In genomic region chr7:34060548-34060947, GRCh38 we compare ENCODE assay signal across 18 cellular contexts.
A peak's percentile ranks its signal among the peaks of the same experiment; 100 is the strongest.
DNase-seq lines count a peak whose midpoint lies in the region; ATAC-seq, FAIRE-seq and TF ChIP-seq lines count a peak whose summit lies in the region.
"Had no signal": no experiment of that assay in that cellular context is flagged by ENCODE, and none has a peak within 500 bp of the region (broad histone marks: within the 10 kb centered on the region; RNA-seq: fewer than 3 reads in every experiment).

No MANE protein-coding gene starts in this region.

- H3K36me3 Mint-ChIP-seq in astrocyte (ENCODE audit: low read depth, unreplicated experiment) = no peaks in the 10 kb centered on the region
- H3K36me3 Mint-ChIP-seq in activated T-helper 1 cell treated with anti-CD3 and anti-CD28 coated beads, Interleukin-12 subunit alpha, Interleukin-12 subunit beta, Interleukin-2, Interleukin-4 antibody, amounts not matched to agents 30 ng/mL and 10 ng/mL and 1 ng/mL, durations not matched to agents 14 hours and 24 hours and 36 hours (ENCODE audit: low read depth) = no peaks in the 10 kb centered on the region
- H3K36me3 Mint-ChIP-seq: IgD-negative memory B cell had no signal

- no peak overlapping the region for H3K9ac ChIP-seq in astrocyte (ENCODE audit: low read length)

- H3K4me3 ChIP-seq in right atrium auricular region (no peak overlapping the region), astrocyte (ENCODE audit: insufficient read depth, low read depth, low read length) (no peak overlapping the region), left ventricle myocardium inferior (no peak overlapping the region)

- no peak overlapping the region for H3K4me2 ChIP-seq in astrocyte (ENCODE audit: low read length)

- DNase-seq in Right ventricle myocardium inferior (ENCODE audit: missing footprints) (no peak), right atrium auricular region (ENCODE audit: low spot score) (no peak), astrocyte (ENCODE audit: low read depth) (peak; percentile 63), left ventricle myocardium inferior (no peak), dermis blood vessel endothelial cell (no peak)
- DNase-seq in stimulated activated CD4-positive, alpha-beta T cell treated with anti-CD3 and anti-CD28 coated beads, Interleukin-15, amount 100 ng/mL, for 24 hours = no peak
- no peak for DNase-seq in activated T-helper 1 cell treated with anti-CD3 and anti-CD28 coated beads, Interleukin-12 subunit alpha, Interleukin-12 subunit beta, Interleukin-2, Interleukin-4 antibody, amounts not matched to agents 30 ng/mL and 10 ng/mL and 1 ng/mL, durations not matched to agents 14 hours and 24 hours and 36 hours (ENCODE audit: low spot score)
- DNase-seq: ACHN; activated CD4-positive, alpha-beta T cell treated with anti-CD3 and anti-CD28 coated beads, Interleukin-2, amount 10 ng/mL, durations not matched to agents 7 days and 5 days; activated T-cell treated with anti-CD3 and anti-CD28 coated beads, Interleukin-2, amount 50 U/mL, for 72 hours; amygdala; glutamatergic neuron had no signal

- no peaks in the 10 kb centered on the region for H3K9me3 ChIP-seq in right atrium auricular region
- H3K9me3 ChIP-seq in astrocyte (ENCODE audit: insufficient read depth, low read depth, low read length) = no peaks in the 10 kb centered on the region
- no peaks in the 10 kb centered on the region for H3K9me3 ChIP-seq in left ventricle myocardium inferior (replicated peaks)

- H3K27me3 Mint-ChIP-seq in astrocyte (ENCODE audit: low read depth, unreplicated experiment) = no peaks in the 10 kb centered on the region
- no peaks in the 10 kb centered on the region for H3K27me3 Mint-ChIP-seq in activated T-helper 1 cell treated with anti-CD3 and anti-CD28 coated beads, Interleukin-12 subunit alpha, Interleukin-12 subunit beta, Interleukin-2, Interleukin-4 antibody, amounts not matched to agents 30 ng/mL and 10 ng/mL and 1 ng/mL, durations not matched to agents 14 hours and 24 hours and 36 hours (ENCODE audit: insufficient read depth)
- H3K27me3 Mint-ChIP-seq: activated CD4-positive, alpha-beta T cell treated with anti-CD3 and anti-CD28 coated beads, Interleukin-2, amount 10 ng/mL, durations not matched to agents 7 days and 5 days; IgD-negative memory B cell had no signal

- no peaks in the 10 kb centered on the region for H3K79me2 ChIP-seq in astrocyte (ENCODE audit: insufficient read depth, low read length)

- no peaks in the 10 kb centered on the region for H4K20me1 ChIP-seq in astrocyte (ENCODE audit: insufficient read depth, low read length)

- H3K27me3 ChIP-seq in right atrium auricular region (no peaks in the 10 kb centered on the region), astrocyte (ENCODE audit: insufficient read depth, low read length) (no peaks in the 10 kb centered on the region), left ventricle myocardium inferior (ENCODE audit: low read depth) (no peaks in the 10 kb centered on the region)

- no peaks in the 10 kb centered on the region for H3K9me3 Mint-ChIP-seq in astrocyte (ENCODE audit: unreplicated experiment)
- H3K9me3 Mint-ChIP-seq in activated T-helper 1 cell treated with anti-CD3 and anti-CD28 coated beads, Interleukin-12 subunit alpha, Interleukin-12 subunit beta, Interleukin-2, Interleukin-4 antibody, amounts not matched to agents 30 ng/mL and 10 ng/mL and 1 ng/mL, durations not matched to agents 14 hours and 24 hours and 36 hours = no peaks in the 10 kb centered on the region
- H3K9me3 Mint-ChIP-seq: activated CD4-positive, alpha-beta T cell treated with anti-CD3 and anti-CD28 coated beads, Interleukin-2, amount 10 ng/mL, durations not matched to agents 7 days and 5 days; activated T-cell treated with anti-CD3 and anti-CD28 coated beads, Interleukin-2, amount 50 U/mL, for 72 hours; T-helper 2 cell treated with Interferon-gamma antibody and Interleukin-4, amounts not matched to agents 5 μg/mL and 100 μg/mL, for 36 hours had no signal

- ATAC-seq in Right ventricle myocardium inferior (peak; percentile 80), GM19397 (IDR thresholded peaks at IDR 0.05; ENCODE audit: unreplicated experiment) (no peak)
- ATAC-seq: activated T-cell treated with anti-CD3 and anti-CD28 coated beads, Interleukin-2, amount 50 U/mL, for 72 hours; left lobe of liver; Panc1 had no signal

- H3K4me1 Mint-ChIP-seq in astrocyte (ENCODE audit: low read depth, unreplicated experiment) = peaks cover 11% of the 10 kb centered on the region
- no peaks in the 10 kb centered on the region for H3K4me1 Mint-ChIP-seq in activated T-helper 1 cell treated with anti-CD3 and anti-CD28 coated beads, Interleukin-12 subunit alpha, Interleukin-12 subunit beta, Interleukin-2, Interleukin-4 antibody, amounts not matched to agents 30 ng/mL and 10 ng/mL and 1 ng/mL, durations not matched to agents 14 hours and 24 hours and 36 hours (ENCODE audit: low read depth)
- H3K4me1 Mint-ChIP-seq: activated CD4-positive, alpha-beta T cell treated with anti-CD3 and anti-CD28 coated beads, Interleukin-2, amount 10 ng/mL, durations not matched to agents 7 days and 5 days; IgD-negative memory B cell had no signal

- intact Hi-C loops in Right ventricle myocardium inferior (cut with DNase I) = no loop called here
- intact Hi-C loops in left ventricle myocardium inferior (cut with micrococcal nuclease) = no loop called here
- intact Hi-C loops in activated T-helper 1 cell treated with anti-CD3 and anti-CD28 coated beads, Interleukin-12 subunit alpha, Interleukin-12 subunit beta, Interleukin-2, Interleukin-4 antibody, amounts not matched to agents 30 ng/mL and 10 ng/mL and 1 ng/mL, durations not matched to agents 14 hours and 24 hours and 36 hours (cut with micrococcal nuclease) = no loop called here

- H3K36me3 ChIP-seq in right atrium auricular region = no peaks in the 10 kb centered on the region
- no peaks in the 10 kb centered on the region for H3K36me3 ChIP-seq in astrocyte (ENCODE audit: insufficient read depth, low read length)
- H3K36me3 ChIP-seq in left ventricle myocardium inferior = no peaks in the 10 kb centered on the region

- no peak overlapping the region for H2AFZ ChIP-seq in astrocyte (ENCODE audit: low read depth, low read length)

- no peak overlapping the region for H3K27ac Mint-ChIP-seq in astrocyte (ENCODE audit: unreplicated experiment)
- no peak overlapping the region for H3K27ac Mint-ChIP-seq in activated T-helper 1 cell treated with anti-CD3 and anti-CD28 coated beads, Interleukin-12 subunit alpha, Interleukin-12 subunit beta, Interleukin-2, Interleukin-4 antibody, amounts not matched to agents 30 ng/mL and 10 ng/mL and 1 ng/mL, durations not matched to agents 14 hours and 24 hours and 36 hours
- H3K27ac Mint-ChIP-seq: activated CD4-positive, alpha-beta T cell treated with anti-CD3 and anti-CD28 coated beads, Interleukin-2, amount 10 ng/mL, durations not matched to agents 7 days and 5 days; activated T-cell treated with anti-CD3 and anti-CD28 coated beads, Interleukin-2, amount 50 U/mL, for 72 hours; IgD-negative memory B cell; T-helper 2 cell treated with Interferon-gamma antibody and Interleukin-4, amounts not matched to agents 5 μg/mL and 100 μg/mL, for 36 hours had no signal

- no peak overlapping the region for H3K27ac ChIP-seq in right atrium auricular region
- peak overlapping the region; percentile 57 for H3K27ac ChIP-seq in astrocyte (ENCODE audit: low read depth, low read length)
- peak overlapping the region; percentile 56 for H3K27ac ChIP-seq in left ventricle myocardium inferior (replicated peaks)

- no peak overlapping the region for H3K4me3 Mint-ChIP-seq in astrocyte (ENCODE audit: unreplicated experiment)
- no peak overlapping the region for H3K4me3 Mint-ChIP-seq in activated T-helper 1 cell treated with anti-CD3 and anti-CD28 coated beads, Interleukin-12 subunit alpha, Interleukin-12 subunit beta, Interleukin-2, Interleukin-4 antibody, amounts not matched to agents 30 ng/mL and 10 ng/mL and 1 ng/mL, durations not matched to agents 14 hours and 24 hours and 36 hours
- H3K4me3 Mint-ChIP-seq: activated CD4-positive, alpha-beta T cell treated with anti-CD3 and anti-CD28 coated beads, Interleukin-2, amount 10 ng/mL, durations not matched to agents 7 days and 5 days; activated T-cell treated with anti-CD3 and anti-CD28 coated beads, Interleukin-2, amount 50 U/mL, for 72 hours; IgD-negative memory B cell; T-helper 2 cell treated with Interferon-gamma antibody and Interleukin-4, amounts not matched to agents 5 μg/mL and 100 μg/mL, for 36 hours had no signal

- H3K4me1 ChIP-seq in right atrium auricular region = peaks cover 0 to 11% of the 10 kb centered on the region in 2 donors
- H3K4me1 ChIP-seq in astrocyte (ENCODE audit: insufficient read depth, low read length) = peaks cover 6% of the 10 kb centered on the region
- peaks cover 22% of the 10 kb centered on the region for H3K4me1 ChIP-seq in left ventricle myocardium inferior

- no peak for FAIRE-seq in astrocyte (lab: Jason Lieb, UNC)
- FAIRE-seq: GM12891 had no signal

- TF ChIP-seq CTCF in right atrium auricular region (IDR thresholded peaks at IDR 0.05) (no peak), astrocyte (IDR thresholded peaks at IDR 0.05; ENCODE audit: insufficient read depth, low read depth, low read length) (no peak), left ventricle myocardium inferior (IDR thresholded peaks at IDR 0.05; ENCODE audit: borderline replicate concordance) (no peak)

Comparison
In these comparisons a context has a peak if more than half of its experiments do, and no peak if none do; other contexts are left out.
1. H3K27ac ChIP-seq: peak in astrocyte (single experiment) and left ventricle myocardium inferior (single experiment); none in right atrium auricular region (0 of 2).